In genomic region chr9:131745611-131746010, GRCh38 we compare ENCODE assay signal across 23 cellular contexts. TPM values are rescaled to one million over a fixed set of nuclear protein-coding genes. Genes with fewer than 3 reads are reported as not detected.
DNase-seq lines count a peak whose midpoint lies in the region; ATAC-seq and TF ChIP-seq lines count a peak whose summit lies in the region.
"Had no signal": no experiment of that assay in that cellular context is flagged by ENCODE, and none has a peak within 500 bp of the region (broad histone marks: within the 10 kb centered on the region; RNA-seq: fewer than 3 reads in every experiment).

No MANE protein-coding gene starts in this region.

- no peaks in the 10 kb centered on the region for H3K36me3 ChIP-seq in right atrium auricular region

- H3K9me3 Mint-ChIP-seq in stimulated activated naive CD8-positive, alpha-beta T cell treated with anti-CD3 and anti-CD28 coated beads, Interleukin-15, Interleukin-2, amounts not matched to agents 100 ng/mL and 50 ng/mL, for 24 hours = no peaks in the 10 kb centered on the region
- H3K9me3 Mint-ChIP-seq in naive thymus-derived CD8-positive, alpha-beta T cell = no peaks in the 10 kb centered on the region

- H3K27ac ChIP-seq in cingulate gyrus (ENCODE audit: low read depth, low read length) (peak overlapping the region; percentile 7), right atrium auricular region (no peak overlapping the region)
- H3K27ac ChIP-seq: GM23248 had no signal

- no peak for ATAC-seq in stimulated activated naive CD8-positive, alpha-beta T cell treated with anti-CD3 and anti-CD28 coated beads, Interleukin-15, Interleukin-2, amounts not matched to agents 100 U/mL and 50 U/mL, for 24 hours
- ATAC-seq in naive thymus-derived CD8-positive, alpha-beta T cell = no peak
- no peak for ATAC-seq in GM21825 (IDR thresholded peaks at IDR 0.05; ENCODE audit: unreplicated experiment)
- ATAC-seq: GM12878, PC-3 had no signal

- no peaks in the 10 kb centered on the region for H3K27me3 Mint-ChIP-seq in stimulated activated naive CD8-positive, alpha-beta T cell treated with anti-CD3 and anti-CD28 coated beads, Interleukin-15, Interleukin-2, amounts not matched to agents 100 ng/mL and 50 ng/mL, for 24 hours
- no peaks in the 10 kb centered on the region for H3K27me3 Mint-ChIP-seq in naive thymus-derived CD8-positive, alpha-beta T cell
- H3K27me3 Mint-ChIP-seq: B cell had no signal

- no peak for TF ChIP-seq CTCF in right atrium auricular region (IDR thresholded peaks at IDR 0.05)

- H3K36me3 Mint-ChIP-seq in stimulated activated naive CD8-positive, alpha-beta T cell treated with anti-CD3 and anti-CD28 coated beads, Interleukin-15, Interleukin-2, amounts not matched to agents 100 ng/mL and 50 ng/mL, for 24 hours (ENCODE audit: low read depth) = no peaks in the 10 kb centered on the region
- H3K36me3 Mint-ChIP-seq in naive thymus-derived CD8-positive, alpha-beta T cell = no peaks in the 10 kb centered on the region

- no peaks in the 10 kb centered on the region for H3K27me3 ChIP-seq in right atrium auricular region

- H3K4me3 ChIP-seq in right atrium auricular region = no peak overlapping the region
- H3K4me3 ChIP-seq: GM12878, GM23248 had no signal

- H3K4me1 ChIP-seq in right atrium auricular region = peaks cover 0 to 10% of the 10 kb centered on the region in 2 donors

- DNase-seq in stimulated activated naive CD8-positive, alpha-beta T cell treated with anti-CD3 and anti-CD28 coated beads, Interleukin-15, Interleukin-2, amounts not matched to agents 100 U/mL and 50 U/mL, for 24 hours = no peak
- no peak for DNase-seq in naive thymus-derived CD8-positive, alpha-beta T cell
- DNase-seq in AG08395 (ENCODE audit: low spot score) (no peak), right atrium auricular region (ENCODE audit: low spot score) (no peak)
- DNase-seq: COR-L47, DMS 273 treated with DMSO at 0.1 percent for 48 hours, DMS79 treated with DMSO at 0.1 percent for 48 hours, GM23248, H9, Karpas-422, NCI-H1694, NCI-H2081, NCI-H2171 treated with DMSO at 0.1 percent for 48 hours, NCI-H526, PC-3, RPMI8226, SHP77 had no signal

- POLR2A ChIA-PET in naive thymus-derived CD8-positive, alpha-beta T cell (lab: Charles Lee) = interaction anchor here (0.5 to 3.6 kb wide), 7 partner anchors 13 to 508 kb away, joined by 3 to 21 read pairs (median 4); no protein-coding TSS in a partner anchor

- peak overlapping the region; percentile 26 for H3K27ac Mint-ChIP-seq in stimulated activated naive CD8-positive, alpha-beta T cell treated with anti-CD3 and anti-CD28 coated beads, Interleukin-15, Interleukin-2, amounts not matched to agents 100 ng/mL and 50 ng/mL, for 24 hours
- H3K27ac Mint-ChIP-seq in naive thymus-derived CD8-positive, alpha-beta T cell = peak overlapping the region in 6 of 10 donors; percentile 60 to 99 (median 84)

- peaks cover 25% of the 10 kb centered on the region for H3K4me1 Mint-ChIP-seq in stimulated activated naive CD8-positive, alpha-beta T cell treated with anti-CD3 and anti-CD28 coated beads, Interleukin-15, Interleukin-2, amounts not matched to agents 100 ng/mL and 50 ng/mL, for 24 hours (ENCODE audit: low read depth)
- peaks cover 21 to 37% (median 27%) of the 10 kb centered on the region in 4 donors for H3K4me1 Mint-ChIP-seq in naive thymus-derived CD8-positive, alpha-beta T cell
- H3K4me1 Mint-ChIP-seq: H9 had no signal

- H3K9me3 ChIP-seq in right atrium auricular region = no peaks in the 10 kb centered on the region

- no peak overlapping the region for H3K4me3 Mint-ChIP-seq in stimulated activated naive CD8-positive, alpha-beta T cell treated with anti-CD3 and anti-CD28 coated beads, Interleukin-15, Interleukin-2, amounts not matched to agents 100 ng/mL and 50 ng/mL, for 24 hours
- no peak overlapping the region for H3K4me3 Mint-ChIP-seq in naive thymus-derived CD8-positive, alpha-beta T cell
- H3K4me3 Mint-ChIP-seq: B cell, CD14-positive monocyte, H9 had no signal

RNA-seq across cellular contexts. Expression of gene RAPGEF1, which starts 5.7 kb away (rescaled TPM):
- 10 to 100 TPM; 91.7 to 94.7 TPM for total RNA-seq in naive thymus-derived CD8-positive, alpha-beta T cell
- polyA plus RNA-seq in naive thymus-derived CD8-positive, alpha-beta T cell = 1 to 10 TPM; 1.6 to 9.0 (median 4.4) TPM
- 10 to 100 TPM; 59.5 to 65.1 TPM for total RNA-seq in right atrium auricular region
